ENCODE assay signal across 18 cellular contexts in genomic region chr12:102962532-102962931, GRCh38. TPM values are rescaled to one million over a fixed set of nuclear protein-coding genes. Genes with fewer than 3 reads are reported as not detected.
A peak's percentile ranks its signal among the peaks of the same experiment; 100 is the strongest.
DNase-seq lines count a peak whose midpoint lies in the region; ATAC-seq, FAIRE-seq and TF ChIP-seq lines count a peak whose summit lies in the region.
"Had no signal": no experiment of that assay in that cellular context is flagged by ENCODE, and none has a peak within 500 bp of the region (broad histone marks: within the 10 kb centered on the region; RNA-seq: fewer than 3 reads in every experiment).

No MANE protein-coding gene starts in this region.

- H4K5ac ChIP-seq in H9 (ENCODE audit: insufficient read length, low read depth, low read length) (no peak overlapping the region), H1 (ENCODE audit: insufficient read length, low read depth, low read length) (no peak overlapping the region)

- H3K9me3 ChIP-seq in CD4-positive, CD25-positive, alpha-beta regulatory T cell (ENCODE audit: control insufficient read depth in 2 of 2, low read length in 2 of 2): peaks cover 0 to 7% of the 10 kb centered on the region in 2 experiments
- H3K9me3 ChIP-seq in H9 (ENCODE audit: control insufficient read depth, low read depth, low read length) (peaks cover 10% of the 10 kb centered on the region), H1 (ENCODE audit: insufficient read depth in 2 of 2, low read depth in 1 of 2, low read length in 1 of 2) (peaks cover 8 to 12% of the 10 kb centered on the region in 2 experiments; a peak in 3 of 4 replicates)

- H3K9ac ChIP-seq in H9 (ENCODE audit: extremely low read depth, insufficient read length, low read length): no peak overlapping the region
- H3K9ac ChIP-seq in H1 (replicated peaks in 1 of 4; ENCODE audit: extremely low read depth in 1 of 4, low read depth in 3 of 4, low read length in 3 of 4): no peak overlapping the region

- no peaks in the 10 kb centered on the region for H3K36me3 ChIP-seq in CD4-positive, CD25-positive, alpha-beta regulatory T cell (ENCODE audit: control insufficient read depth, insufficient read depth, low read length)
- peaks cover 0 to 7% (median 0%) of the 10 kb centered on the region in 4 experiments; a peak in 1 of 8 replicates for H3K36me3 ChIP-seq in H1 (ENCODE audit: control insufficient read depth in 2 of 4, insufficient read depth in 4 of 4, low read length in 3 of 4)
- H3K36me3 ChIP-seq: stomach had no signal

- H3K56ac ChIP-seq in H9 (ENCODE audit: insufficient read length, low read depth, low read length) (no peak overlapping the region), H1 (replicated peaks; ENCODE audit: insufficient read length, low read depth, low read length) (no peak overlapping the region)

- H3K23me2 ChIP-seq in H9 (ENCODE audit: insufficient read length, low read depth, low read length, poor library complexity, severe bottlenecking) (peaks cover 21% of the 10 kb centered on the region), H1 (ENCODE audit: low read depth, low read length) (peaks cover 22% of the 10 kb centered on the region)

- no peak overlapping the region for H2BK5ac ChIP-seq in H9 (ENCODE audit: insufficient read length, low read length)
- H2BK5ac ChIP-seq in H1 (ENCODE audit: low read depth, low read length): no peak overlapping the region

- H4K91ac ChIP-seq in H9 (ENCODE audit: insufficient read length, low read depth, low read length) (no peak overlapping the region), H1 (replicated peaks; ENCODE audit: insufficient read length, low read length) (no peak overlapping the region)

- no peaks in the 10 kb centered on the region for H3K79me1 ChIP-seq in H9 (ENCODE audit: insufficient read depth, low read depth, low read length, poor library complexity, severe bottlenecking)
- no peaks in the 10 kb centered on the region for H3K79me1 ChIP-seq in H1 (ENCODE audit: low read depth, low read length)

- H3K79me2 ChIP-seq in H9 (ENCODE audit: insufficient read depth, low read length) (no peaks in the 10 kb centered on the region), H1 (ENCODE audit: control insufficient read depth in 1 of 2, insufficient read depth in 2 of 2, low read length in 2 of 2) (no peaks in the 10 kb centered on the region)

- no peak overlapping the region for H2BK20ac ChIP-seq in H9 (ENCODE audit: low read depth, low read length, poor library complexity, severe bottlenecking)
- no peak overlapping the region for H2BK20ac ChIP-seq in H1 (ENCODE audit: low read length)

- WGBS in H9 (ENCODE audit: extremely low coverage, insufficient read length, low lambda C conversion rate): no CpG with 5 or more reads among the region's 11 CpGs
- 5% methylated on average over 11 of the region's 11 CpGs; no CpG with 5 or more reads in 1 of the 2 experiments for WGBS in H1 (ENCODE audit: extremely low coverage in 1 of 2, insufficient coverage in 1 of 2, insufficient read length in 1 of 2, insufficient replicate concordance in 2 of 2, low coverage in 1 of 2, low lambda C conversion rate in 2 of 2, missing lambda C conversion rate in 1 of 2), 2 experiments

- no peak for TF ChIP-seq RAD21 in H1 (IDR thresholded peaks at IDR 0.05 in 1 of 2, conservative IDR thresholded peaks at IDR 0.05 in 1 of 2; ENCODE audit: low read depth in 2 of 2, low read length in 2 of 2)

- POLR2A ChIA-PET in H1 (lab: Charles Lee; ENCODE audit: partially characterized antibody): no interaction called here
- POLR2A ChIA-PET in activated CD8-positive, alpha-beta T cell treated with anti-CD3 and anti-CD28 coated beads for 36 hours (lab: Charles Lee): interaction anchor here (0.6 kb wide), 1 partner anchor 32 kb away, joined by 3 read pairs; no protein-coding TSS in a partner anchor

- H2AFZ ChIP-seq in H9 (ENCODE audit: low read length) (no peak overlapping the region), H1 (ENCODE audit: low read length) (no peak overlapping the region)

- peak overlapping the region; percentile 32 to 83 (median 47) for H3K4me3 Mint-ChIP-seq in CD4-positive, CD25-positive, alpha-beta regulatory T cell
- peak overlapping the region in 1 of 2 experiments; percentile 54; a peak in 2 of 5 replicates for H3K4me3 Mint-ChIP-seq in H9
- no peak overlapping the region for H3K4me3 Mint-ChIP-seq in activated CD8-positive, alpha-beta T cell treated with anti-CD3 and anti-CD28 coated beads for 36 hours
- H3K4me3 Mint-ChIP-seq: activated B cell treated with CpG ODN at 0.5 μM for 24 hours had no signal

- peak; percentile 41 to 71 (median 58) for DNase-seq in NCI-H1417 (lab: John Stamatoyannopoulos, UW)
- no peak for DNase-seq in NCI-H1417 treated with DMSO at 0.1 percent for 48 hours (lab: John Stamatoyannopoulos, UW)
- no peak for DNase-seq in CD4-positive, CD25-positive, alpha-beta regulatory T cell
- no peak for DNase-seq in H9
- no peak for DNase-seq in H1 (ENCODE audit: low read depth in 1 of 2, low spot score in 2 of 2)
- DNase-seq in activated CD8-positive, alpha-beta T cell treated with anti-CD3 and anti-CD28 coated beads for 36 hours: no peak
- no peak for DNase-seq in HPDE6-E6E7 (ENCODE audit: extremely low spot score)
- no peak for DNase-seq in kidney glomerular epithelial cell (lab: John Stamatoyannopoulos, UW)
- DNase-seq: 8988T, activated B cell treated with CpG ODN at 0.5 μM for 24 hours, activated gamma-delta T cell treated with Interleukin-2 at 50 U/mL for 16 hours, stomach, T-helper 17 cell had no signal

- TF ChIP-seq EP300 in H1 (IDR thresholded peaks at IDR 0.05; ENCODE audit: borderline replicate concordance in 1 of 2, low read depth in 2 of 2, low read length in 2 of 2): no peak

- H3K14ac ChIP-seq in H9 (ENCODE audit: insufficient read depth, low read length) (no peak overlapping the region), H1 (ENCODE audit: insufficient read length) (no peak overlapping the region)

- peaks cover 65% of the 10 kb centered on the region for H3K27me3 ChIP-seq in CD4-positive, CD25-positive, alpha-beta regulatory T cell (ENCODE audit: control insufficient read depth, insufficient read depth, low read length)
- H3K27me3 ChIP-seq in H9 (ENCODE audit: insufficient read depth, low read length): peaks cover 84% of the 10 kb centered on the region
- H3K27me3 ChIP-seq in H1 (replicated peaks in 1 of 4; ENCODE audit: control insufficient read depth in 3 of 4, extremely low read depth in 1 of 4, insufficient read depth in 3 of 4, low read length in 3 of 4): peaks cover 80 to 99% (median 94%) of the 10 kb centered on the region in 4 experiments

- no peak overlapping the region for H3T11ph ChIP-seq in H9 (ENCODE audit: low read length)

- H2AK5ac ChIP-seq in H9 (ENCODE audit: insufficient read length, low read length) (no peak overlapping the region), H1 (ENCODE audit: low read depth, low read length) (no peak overlapping the region)

- H2BK120ac ChIP-seq in H9 (ENCODE audit: low read depth, low read length, poor library complexity, severe bottlenecking) (no peak overlapping the region), H1 (replicated peaks; ENCODE audit: low read depth, low read length) (no peak overlapping the region)

- ATAC-seq in CD4-positive, CD25-positive, alpha-beta regulatory T cell (ENCODE audit: low read depth in 2 of 2): no peak
- ATAC-seq in activated CD8-positive, alpha-beta T cell treated with anti-CD3 and anti-CD28 coated beads for 36 hours: no peak
- ATAC-seq: T-helper 17 cell had no signal

- H2BK12ac ChIP-seq in H9 (ENCODE audit: insufficient read length, low read depth, low read length): no peak overlapping the region
- H2BK12ac ChIP-seq in H1 (ENCODE audit: low read depth, low read length): no peak overlapping the region

- no peaks in the 10 kb centered on the region for H3K36me3 Mint-ChIP-seq in CD4-positive, CD25-positive, alpha-beta regulatory T cell
- peaks cover 9 to 11% (median 11%) of the 10 kb centered on the region in 3 experiments; a peak in 6 of 7 replicates for H3K36me3 Mint-ChIP-seq in H9 (ENCODE audit: insufficient read depth in 1 of 3, low read depth in 3 of 3)
- H3K36me3 Mint-ChIP-seq in activated CD8-positive, alpha-beta T cell treated with anti-CD3 and anti-CD28 coated beads for 36 hours (ENCODE audit: low read depth): no peaks in the 10 kb centered on the region

- intact Hi-C loops in activated CD8-positive, alpha-beta T cell treated with anti-CD3 and anti-CD28 coated beads for 36 hours (cut with micrococcal nuclease): no loop called here

- H3K4me1 ChIP-seq in CD4-positive, CD25-positive, alpha-beta regulatory T cell (ENCODE audit: control insufficient read depth, insufficient read depth, low read length, poor library complexity, severe bottlenecking): peaks cover 16% of the 10 kb centered on the region
- peaks cover 5% of the 10 kb centered on the region; the same call in 1 of the 2 replicates for H3K4me1 ChIP-seq in H9 (ENCODE audit: insufficient read depth, low read length)
- peaks cover 3 to 19% (median 9%) of the 10 kb centered on the region in 4 experiments; a peak in 5 of 7 replicates for H3K4me1 ChIP-seq in H1 (replicated peaks in 1 of 4; ENCODE audit: control insufficient read depth in 3 of 4, insufficient read depth in 4 of 4, low read length in 3 of 4)

- no peak overlapping the region for H3K27ac ChIP-seq in CD4-positive, CD25-positive, alpha-beta regulatory T cell (ENCODE audit: insufficient read depth, low read length, poor library complexity, severe bottlenecking)
- no peak overlapping the region for H3K27ac ChIP-seq in H9 (ENCODE audit: insufficient read length, low read depth, low read length)
- H3K27ac ChIP-seq in H1 (ENCODE audit: low read depth, low read length): no peak overlapping the region
- H3K27ac ChIP-seq: stomach had no signal

- no peak for TF ChIP-seq POLR2A in H1 (IDR thresholded peaks at IDR 0.05; ENCODE audit: control extremely low read depth in 1 of 2, low read depth in 2 of 2, low read length in 2 of 2)

- H3K4me3 ChIP-seq in CD4-positive, CD25-positive, alpha-beta regulatory T cell (ENCODE audit: low read depth, low read length): no peak overlapping the region
- peak overlapping the region in 1 of 4 experiments; percentile 33; a peak in 1 of 8 replicates for H3K4me3 ChIP-seq in H1 (ENCODE audit: extremely low read depth in 1 of 4, insufficient read depth in 2 of 4, low read depth in 3 of 4, low read length in 4 of 4)
- H3K4me3 ChIP-seq: stomach had no signal

- H3K4me1 Mint-ChIP-seq in CD4-positive, CD25-positive, alpha-beta regulatory T cell: peaks cover 8 to 63% (median 34%) of the 10 kb centered on the region in 4 donors
- H3K4me1 Mint-ChIP-seq in H9: peaks cover 52 to 74% of the 10 kb centered on the region in 2 experiments
- H3K4me1 Mint-ChIP-seq in activated CD8-positive, alpha-beta T cell treated with anti-CD3 and anti-CD28 coated beads for 36 hours (ENCODE audit: low read depth): peaks cover 28% of the 10 kb centered on the region

- H3K23ac ChIP-seq in H9 (ENCODE audit: insufficient read length, low read depth, low read length): no peak overlapping the region
- no peak overlapping the region for H3K23ac ChIP-seq in H1 (ENCODE audit: insufficient read length)

- peaks cover 91% of the 10 kb centered on the region for H3K27me3 Mint-ChIP-seq in CD4-positive, CD25-positive, alpha-beta regulatory T cell
- H3K27me3 Mint-ChIP-seq in H9 (ENCODE audit: low read depth): peaks cover 99% of the 10 kb centered on the region
- peaks cover 85% of the 10 kb centered on the region for H3K27me3 Mint-ChIP-seq in activated CD8-positive, alpha-beta T cell treated with anti-CD3 and anti-CD28 coated beads for 36 hours

- H3K18ac ChIP-seq in H9 (ENCODE audit: insufficient read length, low read depth, low read length): no peak overlapping the region
- no peak overlapping the region for H3K18ac ChIP-seq in H1 (ENCODE audit: extremely low read depth, low read length)

- TF ChIP-seq CTCF in H9 (conservative IDR thresholded peaks at IDR 0.05) (no peak), H1 (IDR thresholded peaks at IDR 0.05; ENCODE audit: control extremely low read depth in 1 of 3, insufficient read depth in 1 of 3, low read depth in 1 of 3, low read length in 3 of 3) (no peak)
- no peak for TF ChIP-seq CTCF in activated CD8-positive, alpha-beta T cell treated with anti-CD3 and anti-CD28 coated beads for 36 hours (IDR thresholded peaks at IDR 0.05)

- H4K20me1 ChIP-seq in H9 (ENCODE audit: control insufficient read depth, insufficient read depth, insufficient read length) (no peaks in the 10 kb centered on the region), H1 (replicated peaks in 1 of 2; ENCODE audit: control insufficient read depth in 1 of 2, insufficient read depth in 2 of 2, low read length in 2 of 2) (peaks cover 12 to 38% of the 10 kb centered on the region in 2 experiments)

- peaks cover 0 to 17% (median 6%) of the 10 kb centered on the region in 7 donors for H3K9me3 Mint-ChIP-seq in CD4-positive, CD25-positive, alpha-beta regulatory T cell
- H3K9me3 Mint-ChIP-seq in H9: peaks cover 15 to 18% of the 10 kb centered on the region in 2 experiments
- peaks cover 3% of the 10 kb centered on the region for H3K9me3 Mint-ChIP-seq in activated CD8-positive, alpha-beta T cell treated with anti-CD3 and anti-CD28 coated beads for 36 hours

- no peak overlapping the region for H4K8ac ChIP-seq in H9 (replicated peaks; ENCODE audit: insufficient read length, low read depth, low read length)
- H4K8ac ChIP-seq in H1 (ENCODE audit: extremely low read depth, insufficient read depth, low read length): no peak overlapping the region

- peak overlapping the region; percentile 24 for H3K4me2 ChIP-seq in H9 (ENCODE audit: insufficient read depth, insufficient read length, low read length)
- peak overlapping the region; percentile 25 to 40; a peak in 2 of 4 replicates for H3K4me2 ChIP-seq in H1 (ENCODE audit: insufficient read depth in 1 of 2, low read depth in 2 of 2, low read length in 2 of 2)

- H2BK15ac ChIP-seq in H9 (ENCODE audit: low read depth, low read length): no peak overlapping the region
- no peak overlapping the region for H2BK15ac ChIP-seq in H1 (ENCODE audit: low read length)

- CTCF ChIA-PET in H1 (lab: Charles Lee; ENCODE audit: partially characterized antibody): interaction anchor here (1.0 to 5.6 kb wide), 7 partner anchors 13 to 586 kb away, joined by 3 to 37 read pairs (median 5); no protein-coding TSS in a partner anchor
- CTCF ChIA-PET in activated CD8-positive, alpha-beta T cell treated with anti-CD3 and anti-CD28 coated beads for 36 hours (lab: Charles Lee): interaction anchor here (0.7 to 1.9 kb wide), 3 partner anchors 9 to 585 kb away, joined by 3 to 12 read pairs (median 3); no protein-coding TSS in a partner anchor

- no peak overlapping the region for H3K27ac Mint-ChIP-seq in CD4-positive, CD25-positive, alpha-beta regulatory T cell
- no peak overlapping the region for H3K27ac Mint-ChIP-seq in H9
- H3K27ac Mint-ChIP-seq in activated CD8-positive, alpha-beta T cell treated with anti-CD3 and anti-CD28 coated beads for 36 hours: no peak overlapping the region
- H3K27ac Mint-ChIP-seq: activated B cell treated with CpG ODN at 0.5 μM for 24 hours, T-helper 17 cell had no signal

- H3K4ac ChIP-seq in H9 (ENCODE audit: low read depth, low read length) (no peak overlapping the region), H1 (replicated peaks; ENCODE audit: insufficient read length, low read depth, low read length) (no peak overlapping the region)

- no peak for FAIRE-seq in H1 (lab: Jason Lieb, UNC)
- FAIRE-seq: astrocyte had no signal

RNA-seq across cellular contexts. Expression of gene ASCL1, which starts 5.1 kb away (rescaled TPM):
- total RNA-seq in CD4-positive, CD25-positive, alpha-beta regulatory T cell: not detected
- polyA plus RNA-seq in CD4-positive, CD25-positive, alpha-beta regulatory T cell: not detected
- 0.20 TPM in 1 of 2 replicates, not detected in the other for total RNA-seq in H9 (2021)
- total RNA-seq in H1 (2021; fragmentation: NEBNext Ultra II Directional; extraction: Animal tissue kit (Norgen Biotek cat#: 25700)): not detected in 2 replicates
- 0.12 and 0.17 TPM in 2 replicates for polyA plus RNA-seq in H1 (2011; rRNA removed)
- 0.09 TPM for polyA plus RNA-seq in H1 (2011; cell fraction: cytosol; rRNA removed)
- polyA plus RNA-seq in H1 (2011; cell fraction: nucleus; rRNA removed): 0.31 TPM
- 0.08 TPM in 1 of 4 replicates, not detected in the others for polyA plus RNA-seq in H1 (2012, experiment 1 of 2)
- polyA plus RNA-seq in H1 (2012, experiment 2 of 2): not detected
- 0.10 TPM for polyA plus RNA-seq in H1 (2013, experiment 1 of 2)
- polyA plus RNA-seq in H1 (2013, experiment 2 of 2): 0.06 TPM
- polyA minus RNA-seq in H1 (2011; rRNA and poly(A)+ RNA removed): not detected in 2 replicates
- polyA minus RNA-seq in H1 (2011; cell fraction: cytosol; rRNA and poly(A)+ RNA removed): not detected
- polyA minus RNA-seq in H1 (2011; cell fraction: nucleus; rRNA and poly(A)+ RNA removed): 0.20 TPM
- not detected for total RNA-seq in activated CD8-positive, alpha-beta T cell treated with anti-CD3 and anti-CD28 coated beads for 36 hours
- total RNA-seq: activated B cell treated with CpG ODN at 0.5 μM for 24 hours, astrocyte, M059J, mesenteric fat pad, T-helper 17 cell had no signal

RNA-seq across cellular contexts. Expression of gene PAH, which starts 45.5 kb away (rescaled TPM):
- total RNA-seq in CD4-positive, CD25-positive, alpha-beta regulatory T cell: not detected
- not detected for polyA plus RNA-seq in CD4-positive, CD25-positive, alpha-beta regulatory T cell
- 6.1 and 8.0 TPM in 2 replicates for total RNA-seq in H9 (2021)
- 8.9 and 9.0 TPM in 2 replicates for total RNA-seq in H1 (2021; fragmentation: NEBNext Ultra II Directional; extraction: Animal tissue kit (Norgen Biotek cat#: 25700))
- polyA plus RNA-seq in H1 (2011; rRNA removed): 3.9 and 4.9 TPM in 2 replicates
- polyA plus RNA-seq in H1 (2011; cell fraction: cytosol; rRNA removed): 4.5 TPM
- 9.6 TPM for polyA plus RNA-seq in H1 (2011; cell fraction: nucleus; rRNA removed)
- 4.7 to 5.9 TPM (median 5.4 TPM) in 4 replicates for polyA plus RNA-seq in H1 (2012, experiment 1 of 2)
- polyA plus RNA-seq in H1 (2012, experiment 2 of 2): 0.54 TPM
- polyA plus RNA-seq in H1 (2013, experiment 1 of 2): 4.7 TPM
- 3.1 TPM for polyA plus RNA-seq in H1 (2013, experiment 2 of 2)
- polyA minus RNA-seq in H1 (2011; rRNA and poly(A)+ RNA removed): 4.6 and 6.9 TPM in 2 replicates
- 2.0 TPM for polyA minus RNA-seq in H1 (2011; cell fraction: cytosol; rRNA and poly(A)+ RNA removed)
- polyA minus RNA-seq in H1 (2011; cell fraction: nucleus; rRNA and poly(A)+ RNA removed): 7.3 TPM
- not detected for total RNA-seq in activated CD8-positive, alpha-beta T cell treated with anti-CD3 and anti-CD28 coated beads for 36 hours
- total RNA-seq: activated B cell treated with CpG ODN at 0.5 μM for 24 hours, astrocyte, Daoy, M059J, mesenteric fat pad had no signal
- polyA plus RNA-seq: BJ had no signal

Comparison
In these comparisons a context has a peak if more than half of its experiments do, and no peak if none do; other contexts are left out.
1. DNase-seq: peak in NCI-H1417 (3 of 3); none in NCI-H1417 treated with DMSO at 0.1 percent for 48 hours (single experiment), CD4-positive, CD25-positive, alpha-beta regulatory T cell (0 of 3), H9 (single experiment), H1 (0 of 2), activated CD8-positive, alpha-beta T cell treated with anti-CD3 and anti-CD28 coated beads for 36 hours (single experiment), HPDE6-E6E7 (single experiment) and kidney glomerular epithelial cell (single experiment).